11 cellular contexts compared by ENCODE assay signal in genomic region chr10:3758491-3758970, GRCh38. TPM values are rescaled to one million over a fixed set of nuclear protein-coding genes. Genes with fewer than 3 reads are reported as not detected.
DNase-seq lines count a peak whose midpoint lies in the region; ATAC-seq, FAIRE-seq and TF ChIP-seq lines count a peak whose summit lies in the region.
"Had no signal": no experiment of that assay in that cellular context is flagged by ENCODE, and none has a peak within 500 bp of the region (broad histone marks: within the 10 kb centered on the region; RNA-seq: fewer than 3 reads in every experiment).

No MANE protein-coding gene starts in this region.

- H3K4me1 Mint-ChIP-seq in central memory CD8-positive, alpha-beta T cell: peaks cover 55% of the 10 kb centered on the region

- H3K79me2 ChIP-seq in OCI-LY3 (ENCODE audit: low read length) (no peaks in the 10 kb centered on the region), hepatocyte (no peaks in the 10 kb centered on the region)

- H3K9me2 ChIP-seq in hepatocyte (replicated peaks; ENCODE audit: insufficient read depth): no peaks in the 10 kb centered on the region

- peak overlapping the region; percentile 97 for H3K27ac Mint-ChIP-seq in central memory CD8-positive, alpha-beta T cell (ENCODE audit: low read depth)

- H3K9me3 ChIP-seq in OCI-LY3 (ENCODE audit: insufficient read depth, low read length): 0 out of 2 replicates have a peak, but pooled peaks cover 6% of the 10 kb centered on the region
- H3K9me3 ChIP-seq in hepatocyte (ENCODE audit: low read depth): no peaks in the 10 kb centered on the region

- H3K4me2 ChIP-seq in OCI-LY3 (ENCODE audit: low read length) (peak overlapping the region; percentile 63), hepatocyte (no peak overlapping the region)

- no peaks in the 10 kb centered on the region for H3K9me3 Mint-ChIP-seq in central memory CD8-positive, alpha-beta T cell

- 94% methylated on average over 6 of the region's 6 CpGs for WGBS in hepatocyte (ENCODE audit: low lambda C conversion rate, missing lambda C conversion rate)

- no peak for ATAC-seq in central memory CD8-positive, alpha-beta T cell (replicated peaks; ENCODE audit: extremely low read depth, poor library complexity, severe bottlenecking)

- no peak for TF ChIP-seq POLR2A in GM12891 (IDR thresholded peaks at IDR 0.05; ENCODE audit: low read depth, low read length)

- H3K27me3 ChIP-seq in OCI-LY3 (ENCODE audit: low read depth, low read length) (no peaks in the 10 kb centered on the region), hepatocyte (no peaks in the 10 kb centered on the region)

- peak; percentile 77 for FAIRE-seq in GM12891 (lab: Jason Lieb, UNC)

- H3K36me3 ChIP-seq in OCI-LY3 (replicated peaks; ENCODE audit: low read depth, low read length) (peaks cover 9% of the 10 kb centered on the region), hepatocyte (replicated peaks; ENCODE audit: insufficient read depth, low read depth) (no peaks in the 10 kb centered on the region)

- TF ChIP-seq CTCF in OCI-LY3 (IDR thresholded peaks at IDR 0.05; ENCODE audit: low read depth, low read length) (no peak), hepatocyte (IDR thresholded peaks at IDR 0.05; ENCODE audit: poor library complexity) (no peak)

- H3K27me3 Mint-ChIP-seq in central memory CD8-positive, alpha-beta T cell: no peaks in the 10 kb centered on the region

- H3K4me1 ChIP-seq in OCI-LY3 (ENCODE audit: low read length): peaks cover 69% of the 10 kb centered on the region
- H3K4me1 ChIP-seq in hepatocyte (ENCODE audit: insufficient read depth): peaks cover 12% of the 10 kb centered on the region

- H4K20me1 ChIP-seq in OCI-LY3 (ENCODE audit: insufficient read depth, low read length) (no peaks in the 10 kb centered on the region), hepatocyte (ENCODE audit: insufficient read depth, poor library complexity, severe bottlenecking) (no peaks in the 10 kb centered on the region)

- peaks cover 12% of the 10 kb centered on the region for H3K36me3 Mint-ChIP-seq in central memory CD8-positive, alpha-beta T cell (ENCODE audit: insufficient read depth)

- peak overlapping the region; percentile 73; the same call in 1 of the 2 replicates for H3K9ac ChIP-seq in OCI-LY3 (ENCODE audit: low read length)

- DNase-seq in GM12891 (ENCODE audit: insufficient read length, low spot score) (no peak), substantia nigra (lab: John Stamatoyannopoulos, UW) (no peak), hepatocyte (ENCODE audit: low spot score) (no peak), DMS53 (lab: John Stamatoyannopoulos, UW) (no peak)
- no peak for DNase-seq in central memory CD8-positive, alpha-beta T cell (ENCODE audit: low spot score in 2 of 2)
- DNase-seq: COR-L47, NCI-H1417 treated with DMSO at 0.1 percent for 48 hours, NCI-H524, SHP77 had no signal

- H3K4me3 ChIP-seq in OCI-LY3 (ENCODE audit: low read length): no peak overlapping the region
- H3K4me3 ChIP-seq in skin epidermis: no peak overlapping the region
- H3K4me3 ChIP-seq in hepatocyte: no peak overlapping the region

- H3K27ac ChIP-seq in OCI-LY3 (ENCODE audit: low read length) (peak overlapping the region; percentile 95), skin epidermis (peak overlapping the region; percentile 13 to 91 (median 74)), substantia nigra (ENCODE audit: low read depth, low read length, poor library complexity, severe bottlenecking) (no peak overlapping the region), hepatocyte (no peak overlapping the region)

- H3K4me3 Mint-ChIP-seq in central memory CD8-positive, alpha-beta T cell: peak overlapping the region; percentile 72

- H2AFZ ChIP-seq in OCI-LY3 (ENCODE audit: low read depth, low read length) (no peak overlapping the region; the same call in 1 of the 2 replicates), hepatocyte (no peak overlapping the region)

TF ChIP-seq in GM12891, 5 proteins besides CTCF, POLR2A, EP300 and RAD21:
- no peak for TF ChIP-seq POU2F2 (IDR thresholded peaks at IDR 0.05; ENCODE audit: low read depth, low read length)
- no peak for TF ChIP-seq TAF1 (IDR thresholded peaks at IDR 0.05; ENCODE audit: low read depth, low read length)
- TF ChIP-seq POLR2AphosphoS5 (IDR thresholded peaks at IDR 0.05; ENCODE audit: low read depth, low read length): no peak
- no peak for TF ChIP-seq SPI1 (IDR thresholded peaks at IDR 0.05; ENCODE audit: low read depth, low read length)
- no peak for TF ChIP-seq PAX5 (IDR thresholded peaks at IDR 0.05; ENCODE audit: insufficient read depth, low read length, severe bottlenecking)

RNA-seq across cellular contexts. Expression of gene KLF6, which starts 26.5 kb away (rescaled TPM):
- polyA plus RNA-seq in GM12891 (2012; ENCODE audit: low read depth, missing spikeins): 67.9 TPM
- 157 and 187 TPM in 2 replicates for total RNA-seq in hepatocyte
- polyA plus RNA-seq in hepatocyte: 602 and 816 TPM in 2 replicates

Comparison
In these comparisons a context has a peak if more than half of its experiments do, and no peak if none do; other contexts are left out.
1. H3K27ac ChIP-seq: peak in OCI-LY3 (single experiment) and skin epidermis (21 of 21); none in substantia nigra (single experiment) and hepatocyte (single experiment).